13 cellular contexts compared by ENCODE assay signal in genomic region chr5:39197556-39197955, GRCh38.
DNase-seq lines count a peak whose midpoint lies in the region; ATAC-seq and TF ChIP-seq lines count a peak whose summit lies in the region.
"Had no signal": no experiment of that assay in that cellular context is flagged by ENCODE, and none has a peak within 500 bp of the region (broad histone marks: within the 10 kb centered on the region; RNA-seq: fewer than 3 reads in every experiment).

No MANE protein-coding gene starts in this region.

- no peak overlapping the region for H3K4me3 ChIP-seq in epithelial cell of esophagus (ENCODE audit: low read length)
- H3K4me3 ChIP-seq: SJCRH30 had no signal

- H3K4me1 Mint-ChIP-seq in stimulated activated naive CD8-positive, alpha-beta T cell treated with anti-CD3 and anti-CD28 coated beads, Interleukin-15, amount 100 ng/mL, for 72 hours, result peaks cover 45% of the 10 kb centered on the region

- DNase-seq in activated T-cell treated with anti-CD3 and anti-CD28 coated beads for 1 hour (ENCODE audit: low read depth), result peak; percentile 41
- DNase-seq in activated T-cell treated with anti-CD3 and anti-CD28 coated beads for 4 hours, result no peak
- DNase-seq in activated T-cell treated with anti-CD3 and anti-CD28 coated beads, Interleukin-2, amount 50 U/mL, for 1 hour, result peak; percentile 66
- peak; percentile 22 for DNase-seq in epithelial cell of esophagus (ENCODE audit: low read depth)
- DNase-seq in stimulated activated naive CD8-positive, alpha-beta T cell treated with anti-CD3 and anti-CD28 coated beads, Interleukin-15, amount 100 ng/mL, for 72 hours, result peak in 1 of 2 donors; percentile 62
- DNase-seq: cerebellar nuclear complex, DMS 273 treated with DMSO at 0.1 percent for 48 hours, MV-4-11, NCI-H510A, SJCRH30 had no signal

- H3K9me3 Mint-ChIP-seq in stimulated activated naive CD8-positive, alpha-beta T cell treated with anti-CD3 and anti-CD28 coated beads, Interleukin-15, amount 100 ng/mL, for 72 hours, result no peaks in the 10 kb centered on the region

- H3K27me3 Mint-ChIP-seq in stimulated activated naive CD8-positive, alpha-beta T cell treated with anti-CD3 and anti-CD28 coated beads, Interleukin-15, amount 100 ng/mL, for 72 hours, result no peaks in the 10 kb centered on the region

- H3K4me3 Mint-ChIP-seq in stimulated activated naive CD8-positive, alpha-beta T cell treated with anti-CD3 and anti-CD28 coated beads, Interleukin-15, amount 100 ng/mL, for 72 hours, result peak overlapping the region; percentile 66 to 67

- H3K27ac Mint-ChIP-seq in stimulated activated naive CD8-positive, alpha-beta T cell treated with anti-CD3 and anti-CD28 coated beads, Interleukin-15, amount 100 ng/mL, for 72 hours, result no peak overlapping the region

- no peak for TF ChIP-seq CTCF in epithelial cell of esophagus (IDR thresholded peaks at IDR 0.05; ENCODE audit: insufficient read depth, low read depth, low read length, missing control alignments)

- peak; percentile 70 for ATAC-seq in stimulated activated naive CD8-positive, alpha-beta T cell treated with anti-CD3 and anti-CD28 coated beads, Interleukin-15, amount 100 ng/mL, for 72 hours
- no peak for ATAC-seq in HG02798 (IDR thresholded peaks at IDR 0.05; ENCODE audit: poor library complexity, unreplicated experiment)
- ATAC-seq in GM21786 (IDR thresholded peaks at IDR 0.05; ENCODE audit: unreplicated experiment), result no peak
- ATAC-seq in HG02970 (IDR thresholded peaks at IDR 0.05; ENCODE audit: low FRiP score, unreplicated experiment), result no peak
